ENCODE assay signal across 8 cellular contexts in the genomic region with DNA sequence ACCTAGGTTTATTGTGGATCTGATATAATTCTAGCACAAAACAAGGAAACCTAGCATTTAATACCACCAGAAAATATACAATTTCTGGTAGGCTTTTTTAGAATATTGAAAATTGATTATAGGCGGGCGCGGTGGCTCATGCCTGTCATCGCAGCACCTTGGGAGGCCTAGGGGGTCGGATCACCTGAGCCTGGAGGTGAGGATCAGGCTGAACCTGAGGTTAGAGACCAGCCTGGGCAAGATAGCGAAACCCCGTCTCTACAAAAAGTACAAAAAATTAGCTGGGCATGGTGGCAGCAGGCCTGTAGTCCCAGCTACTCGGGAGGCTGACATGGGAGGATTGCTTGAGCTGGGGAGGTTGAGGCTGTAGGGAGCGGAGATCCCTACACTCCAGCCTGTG. TPM values are rescaled to one million over a fixed set of nuclear protein-coding genes. Genes with fewer than 3 reads are reported as not detected.
DNase-seq lines count a peak whose midpoint lies in the region; ATAC-seq, FAIRE-seq and TF ChIP-seq lines count a peak whose summit lies in the region.

No MANE protein-coding gene starts in this region.

- H3K79me2 ChIP-seq in keratinocyte (ENCODE audit: control insufficient read depth, insufficient read depth, low read length) = peaks cover 42% of the 10 kb centered on the region

- H3K4me3 Mint-ChIP-seq in T-helper 1 cell treated with Interleukin-12 subunit alpha and Interleukin-12 subunit beta and Interleukin-4 antibody, amounts not matched to agents 30 μg/mL and 1 μg/mL, for 36 hours = peak overlapping the region; percentile 100

- no peak for TF ChIP-seq CTCF in keratinocyte (optimal IDR thresholded peaks at IDR 0.05 in 1 of 3, IDR thresholded peaks at IDR 0.05 in 1 of 3, conservative IDR thresholded peaks at IDR 0.05 in 1 of 3; ENCODE audit: extremely low read depth in 1 of 3, insufficient read depth in 2 of 3, low read length in 3 of 3)

- H3K9me1 ChIP-seq in keratinocyte (ENCODE audit: control insufficient read depth, extremely low read depth, insufficient read depth, low read length) = no peaks in the 10 kb centered on the region

- H3K27me3 Mint-ChIP-seq in T-helper 1 cell treated with Interleukin-12 subunit alpha and Interleukin-12 subunit beta and Interleukin-4 antibody, amounts not matched to agents 30 μg/mL and 1 μg/mL, for 36 hours (ENCODE audit: low read depth) = no peaks in the 10 kb centered on the region

- DNase-seq in T-helper 1 cell (no peak), keratinocyte (ENCODE audit: low read depth, low spot score) (no peak), substantia nigra (lab: John Stamatoyannopoulos, UW) (no peak), G401 (ENCODE audit: low spot score) (no peak), NCI-H446 (lab: John Stamatoyannopoulos, UW) (no peak)
- DNase-seq in activated naive CD4-positive, alpha-beta T cell treated with anti-CD3 and anti-CD28 coated beads, Interleukin-2, amount 50 U/mL, for 72 hours (ENCODE audit: low spot score in 2 of 2) = no peak

- H3K9ac ChIP-seq in keratinocyte (ENCODE audit: control insufficient read depth, extremely low read depth, insufficient read depth, low read length) = peak overlapping the region; percentile 87

- H3K4me1 Mint-ChIP-seq in T-helper 1 cell treated with Interleukin-12 subunit alpha and Interleukin-12 subunit beta and Interleukin-4 antibody, amounts not matched to agents 30 μg/mL and 1 μg/mL, for 36 hours (ENCODE audit: low read depth) = peaks cover 25% of the 10 kb centered on the region

- H3K27ac ChIP-seq in keratinocyte (ENCODE audit: control insufficient read depth, insufficient read depth, low read length) (peak overlapping the region; percentile 83), substantia nigra (ENCODE audit: low read depth, low read length, poor library complexity, severe bottlenecking) (peak overlapping the region; percentile 68)

- H3K27me3 ChIP-seq in keratinocyte (ENCODE audit: control insufficient read depth, extremely low read depth, insufficient read depth, low read length) = no peaks in the 10 kb centered on the region

- peak overlapping the region; percentile 73 to 92 (median 81) for H3K4me3 ChIP-seq in keratinocyte (ENCODE audit: control insufficient read depth in 2 of 3, extremely low read depth in 1 of 3, insufficient read depth in 2 of 3, low read depth in 1 of 3, low read length in 3 of 3)

- peaks cover 4% of the 10 kb centered on the region for H4K20me1 ChIP-seq in keratinocyte (ENCODE audit: control insufficient read depth, extremely low read depth, insufficient read depth, low read length)

- FAIRE-seq in keratinocyte (lab: Jason Lieb, UNC) = no peak

- H3K9me3 ChIP-seq in keratinocyte (ENCODE audit: control insufficient read depth, low read depth, low read length) = no peaks in the 10 kb centered on the region

- no peak for ATAC-seq in activated naive CD4-positive, alpha-beta T cell treated with anti-CD3 and anti-CD28 coated beads, Interleukin-2, amount 50 U/mL, for 72 hours
- ATAC-seq in HG02759 (IDR thresholded peaks at IDR 0.05; ENCODE audit: unreplicated experiment) = no peak

- H3K36me3 ChIP-seq in keratinocyte (ENCODE audit: control insufficient read depth in 2 of 2, extremely low read depth in 1 of 2, insufficient read depth in 2 of 2, low read length in 2 of 2) = no peaks in the 10 kb centered on the region

- peak overlapping the region; percentile 99 for H3K27ac Mint-ChIP-seq in T-helper 1 cell treated with Interleukin-12 subunit alpha and Interleukin-12 subunit beta and Interleukin-4 antibody, amounts not matched to agents 30 μg/mL and 1 μg/mL, for 36 hours
- H3K27ac Mint-ChIP-seq in activated naive CD4-positive, alpha-beta T cell treated with anti-CD3 and anti-CD28 coated beads, Interleukin-2, amount 50 U/mL, for 72 hours = peak overlapping the region; percentile 99 to 100

- peaks cover 8% of the 10 kb centered on the region for H3K36me3 Mint-ChIP-seq in T-helper 1 cell treated with Interleukin-12 subunit alpha and Interleukin-12 subunit beta and Interleukin-4 antibody, amounts not matched to agents 30 μg/mL and 1 μg/mL, for 36 hours (ENCODE audit: low read depth)
- peaks cover 22 to 23% of the 10 kb centered on the region in 2 donors for H3K36me3 Mint-ChIP-seq in activated naive CD4-positive, alpha-beta T cell treated with anti-CD3 and anti-CD28 coated beads, Interleukin-2, amount 50 U/mL, for 72 hours

- peaks cover 17% of the 10 kb centered on the region for H3K4me1 ChIP-seq in keratinocyte (ENCODE audit: control insufficient read depth, extremely low read depth, insufficient read depth, low read length)

- peak overlapping the region; percentile 96 for H2AFZ ChIP-seq in keratinocyte (ENCODE audit: control insufficient read depth, low read length)

- dilution Hi-C loops in keratinocyte (cut with MboI; ENCODE audit: extremely low pct_ligation_motif_present, low sequenced_read_pairs) = no loop called here

- in situ Hi-C loops in G401 (cut with HindIII; ENCODE audit: low sequenced_read_pairs) = no loop called here

- H3K9me3 Mint-ChIP-seq in T-helper 1 cell treated with Interleukin-12 subunit alpha and Interleukin-12 subunit beta and Interleukin-4 antibody, amounts not matched to agents 30 μg/mL and 1 μg/mL, for 36 hours = no peaks in the 10 kb centered on the region
- no peaks in the 10 kb centered on the region for H3K9me3 Mint-ChIP-seq in activated naive CD4-positive, alpha-beta T cell treated with anti-CD3 and anti-CD28 coated beads, Interleukin-2, amount 50 U/mL, for 72 hours

- peak overlapping the region; percentile 93 for H3K4me2 ChIP-seq in keratinocyte (ENCODE audit: control insufficient read depth, extremely low read depth, insufficient read depth, low read depth, low read length)

RNA-seq across cellular contexts. Expression of gene COP1, which starts 0.9 kb away (rescaled TPM):
- total RNA-seq in activated naive CD4-positive, alpha-beta T cell treated with anti-CD3 and anti-CD28 coated beads, Interleukin-2, amount 50 U/mL, for 72 hours = 10 to 100 TPM; 43.6 to 64.1 TPM
- polyA plus RNA-seq in keratinocyte = 26.0 to 38.9 TPM (median 29.9 TPM) in 3 replicates
- 20.2 TPM for polyA plus RNA-seq in keratinocyte (2011; ENCODE audit: low read depth)
- polyA plus RNA-seq in keratinocyte (2011; cell fraction: cytosol; rRNA removed) = 22.2 and 42.2 TPM in 2 replicates
- 25.4 and 30.3 TPM in 2 replicates for polyA plus RNA-seq in keratinocyte (2011; cell fraction: nucleus; rRNA removed)
- 28.6 and 29.9 TPM in 2 replicates for polyA plus RNA-seq in keratinocyte (2012; ENCODE audit: low replicate concordance)
- polyA minus RNA-seq in keratinocyte = 8.8 to 112 TPM (median 58.2 TPM) in 3 replicates
- 48.3 TPM for polyA minus RNA-seq in keratinocyte (2011; cell fraction: cytosol; rRNA and poly(A)+ RNA removed)
- 43.1 and 93.5 TPM in 2 replicates for polyA minus RNA-seq in keratinocyte (2011; cell fraction: nucleus; rRNA and poly(A)+ RNA removed)
- total RNA-seq in G401 (2014; rRNA removed; shearing (Covaris generic)) = 70.4 and 104 TPM in 2 replicates
